ENCODE assay signal across 32 cellular contexts in genomic region chr2:153575171-153575853, GRCh38.
DNase-seq lines count a peak whose midpoint lies in the region; ATAC-seq, FAIRE-seq and TF ChIP-seq lines count a peak whose summit lies in the region.
"Had no signal": no experiment of that assay in that cellular context is flagged by ENCODE, and none has a peak within 500 bp of the region (broad histone marks: within the 10 kb centered on the region; RNA-seq: fewer than 3 reads in every experiment).

No MANE protein-coding gene starts in this region.

- FAIRE-seq in GM12878 (lab: Jason Lieb, UNC) = no peak
- FAIRE-seq: A549, endometrium, frontal cortex had no signal

- TF ChIP-seq EP300 in GM12878 (IDR thresholded peaks at IDR 0.05; ENCODE audit: borderline replicate concordance in 1 of 2, control insufficient read depth in 1 of 2, low read depth in 2 of 2, low read length in 2 of 2) (no peak), gastroesophageal sphincter (IDR thresholded peaks at IDR 0.05) (no peak)

- CTCF ChIA-PET in MCF 10A (lab: Yijun Ruan, JAX) (interaction anchor here (0.6 kb wide), 1 partner anchor 41 kb away, joined by 3 read pairs; no protein-coding TSS in a partner anchor), GM12878 (lab: Yijun Ruan, JAX) (interaction anchor here (0.6 kb wide), 1 partner anchor 573 kb away, joined by 3 read pairs; no protein-coding TSS in a partner anchor)

- no peaks in the 10 kb centered on the region for H3K4me1 Mint-ChIP-seq in MCF 10A (ENCODE audit: insufficient read depth, unreplicated experiment)
- H3K4me1 Mint-ChIP-seq in neural crest cell = no peaks in the 10 kb centered on the region
- H3K4me1 Mint-ChIP-seq: activated naive CD4-positive, alpha-beta T cell treated with anti-CD3 and anti-CD28 coated beads, Interleukin-2, amount 50 U/mL, for 24 hours; brain had no signal

- peak; percentile 2 for DNase-seq in MCF 10A (ENCODE audit: unreplicated experiment)
- no peak for DNase-seq in breast epithelium (ENCODE audit: low spot score in 2 of 2)
- no peak for DNase-seq in GM12878 (ENCODE audit: low read depth, low spot score)
- DNase-seq in neural crest cell (ENCODE audit: low read depth, low spot score) = no peak
- DNase-seq in H4 (ENCODE audit: low spot score) = no peak
- DNase-seq in NCI-H1417 (lab: John Stamatoyannopoulos, UW) = no peak
- DNase-seq: activated CD4-positive, alpha-beta T cell treated with anti-CD3 and anti-CD28 coated beads for 48 hours; activated CD8-positive, alpha-beta memory T cell treated with anti-CD3 and anti-CD28 coated beads for 24 hours; activated T-cell treated with anti-CD3 and anti-CD28 coated beads for 4 hours; amniotic stem cell; Calu3; GOT3; IMR-90; left cardiac atrium; mammary epithelial cell; NCI-H1092 treated with DMSO at 0.1 percent for 48 hours; NCI-H187; NCI-H2171 treated with DMSO at 0.1 percent for 48 hours; NCI-H510A; SHP77 treated with DMSO at 0.1 percent for 48 hours; stimulated activated CD4-positive, alpha-beta T cell treated with anti-CD3 and anti-CD28 coated beads, Interleukin-4, amount 100 ng/mL, for 24 hours; tibial artery had no signal

- BruUV-seq in MCF 10A (replicated peaks; lab: Mats Ljungman, UMichigan) (no TSS peak), GM12878 (replicated peaks; lab: Mats Ljungman, UMichigan) (no TSS peak)

- TF ChIP-seq RAD21 in GM12878 (IDR thresholded peaks at IDR 0.05; ENCODE audit: insufficient read depth, low read depth, low read length) = no peak

- TF ChIP-seq POLR2A in breast epithelium (IDR thresholded peaks at IDR 0.05) (no peak), GM12878 (IDR thresholded peaks at IDR 0.05; ENCODE audit: low read depth, low read length) (no peak), gastroesophageal sphincter (IDR thresholded peaks at IDR 0.05) (no peak)

- H3K4me1 ChIP-seq in breast epithelium (no peaks in the 10 kb centered on the region), KMS-11 (ENCODE audit: low read depth, poor library complexity, severe bottlenecking) (peaks cover 3% of the 10 kb centered on the region), GM12878 (ENCODE audit: control insufficient read depth, insufficient read depth, low read length) (no peaks in the 10 kb centered on the region), gastroesophageal sphincter (no peaks in the 10 kb centered on the region)
- H3K4me1 ChIP-seq: A549, tibial artery had no signal

- ATAC-seq in GM12878 (peak; percentile 71), gastroesophageal sphincter (no peak)
- ATAC-seq: left cardiac atrium; natural killer cell treated with Interleukin-12 subunit alpha and Interleukin-12 subunit beta and Interleukin-15 and Interleukin-18, amount 100 ng/mL, for 72 hours; Panc1 had no signal

- H3K27me3 ChIP-seq in breast epithelium (no peaks in the 10 kb centered on the region), KMS-11 (ENCODE audit: insufficient read depth, low read depth) (no peaks in the 10 kb centered on the region), GM12878 (replicated peaks in 1 of 2; ENCODE audit: control insufficient read depth in 2 of 2, insufficient read depth in 2 of 2, low read length in 1 of 2) (no peaks in the 10 kb centered on the region), gastroesophageal sphincter (no peaks in the 10 kb centered on the region)
- H3K27me3 ChIP-seq: tibial artery had no signal

- TF ChIP-seq CTCF in MCF 10A (IDR thresholded peaks at IDR 0.05; ENCODE audit: unreplicated experiment) (no peak), breast epithelium (IDR thresholded peaks at IDR 0.05) (no peak), KMS-11 (conservative IDR thresholded peaks at IDR 0.05; ENCODE audit: low read depth, low read length) (peak; percentile 21; the same call in 1 of the 2 replicates), GM12878 (IDR thresholded peaks at IDR 0.05 in 2 of 3, conservative IDR thresholded peaks at IDR 0.05 in 1 of 3; ENCODE audit: control insufficient read depth in 2 of 3, extremely low read depth in 1 of 3, insufficient read depth in 1 of 3, low read depth in 3 of 3, low read length in 3 of 3) (no peak), neural crest cell (conservative IDR thresholded peaks at IDR 0.05) (peak; percentile 20), gastroesophageal sphincter (IDR thresholded peaks at IDR 0.05) (no peak)

- H3K36me3 Mint-ChIP-seq in MCF 10A (ENCODE audit: insufficient read depth, unreplicated experiment) (no peaks in the 10 kb centered on the region), neural crest cell (ENCODE audit: low read depth) (no peaks in the 10 kb centered on the region)
- H3K36me3 Mint-ChIP-seq: activated naive CD4-positive, alpha-beta T cell treated with anti-CD3 and anti-CD28 coated beads, Interleukin-2, amount 50 U/mL, for 24 hours; brain; natural killer cell treated with Interleukin-12 subunit alpha and Interleukin-12 subunit beta and Interleukin-15 and Interleukin-18, amount 100 ng/mL, for 72 hours had no signal

- POLR2A ChIA-PET in MCF 10A (lab: Yijun Ruan, JAX) = no interaction called here
- POLR2A ChIA-PET in GM12878 (lab: Charles Lee) = no interaction called here

- H3K36me3 ChIP-seq in breast epithelium (peaks cover 4% of the 10 kb centered on the region), KMS-11 (ENCODE audit: insufficient read depth) (no peaks in the 10 kb centered on the region), GM12878 (ENCODE audit: control insufficient read depth in 2 of 2, insufficient read depth in 2 of 2, low read length in 1 of 2) (no peaks in the 10 kb centered on the region), gastroesophageal sphincter (no peaks in the 10 kb centered on the region)
- H3K36me3 ChIP-seq: tibial artery had no signal

- H3K27ac Mint-ChIP-seq in MCF 10A (ENCODE audit: low read depth, unreplicated experiment) (no peak overlapping the region), neural crest cell (ENCODE audit: unreplicated experiment) (no peak overlapping the region)
- H3K27ac Mint-ChIP-seq: brain; natural killer cell treated with Interleukin-12 subunit alpha and Interleukin-12 subunit beta and Interleukin-15 and Interleukin-18, amount 100 ng/mL, for 72 hours; T-helper 2 cell treated with Interferon-gamma antibody and Interleukin-4, amounts not matched to agents 5 μg/mL and 100 μg/mL, for 36 hours had no signal

- H2AFZ ChIP-seq in KMS-11 (ENCODE audit: low read depth) (no peak overlapping the region), GM12878 (ENCODE audit: control insufficient read depth, low read depth, low read length) (no peak overlapping the region)

- RAD21 ChIA-PET in GM12878 (lab: Charles Lee; ENCODE audit: unreplicated experiment) = no interaction called here

- H3K9ac ChIP-seq in KMS-11 (no peak overlapping the region), GM12878 (ENCODE audit: control insufficient read depth, insufficient read depth, low read length) (no peak overlapping the region)

- intact Hi-C loops in MCF 10A (cut with micrococcal nuclease) = no loop called here
- intact Hi-C loops in breast epithelium (cut with DNase I; ENCODE audit: low total_unique reads) = no loop called here
- intact Hi-C loops in GM12878 (cut with micrococcal nuclease; ENCODE audit: unreplicated experiment) = no loop called here

- in situ Hi-C loops in GM12878 (cut with MboI) = no loop called here

- no peak overlapping the region for H3K4me3 ChIP-seq in breast epithelium
- no peak overlapping the region for H3K4me3 ChIP-seq in KMS-11 (IDR thresholded peaks at IDR 0.05; ENCODE audit: insufficient read depth, low read depth, low read length)
- no peak overlapping the region for H3K4me3 ChIP-seq in GM12878
- no peak overlapping the region for H3K4me3 ChIP-seq in gastroesophageal sphincter
- H3K4me3 ChIP-seq: A549, tibial artery had no signal

- no peaks in the 10 kb centered on the region for H3K79me2 ChIP-seq in KMS-11 (ENCODE audit: insufficient read depth, low read depth)
- H3K79me2 ChIP-seq in GM12878 (ENCODE audit: control insufficient read depth, insufficient read depth, low read length) = no peaks in the 10 kb centered on the region

- H4K20me1 ChIP-seq in KMS-11 (ENCODE audit: insufficient read depth) = no peaks in the 10 kb centered on the region
- H4K20me1 ChIP-seq in GM12878 (ENCODE audit: control insufficient read depth, insufficient read depth) = no peaks in the 10 kb centered on the region

- peaks cover 26% of the 10 kb centered on the region for H3K27me3 Mint-ChIP-seq in MCF 10A (ENCODE audit: insufficient read depth, unreplicated experiment)
- no peaks in the 10 kb centered on the region for H3K27me3 Mint-ChIP-seq in neural crest cell (ENCODE audit: low read depth)
- H3K27me3 Mint-ChIP-seq: activated naive CD4-positive, alpha-beta T cell treated with anti-CD3 and anti-CD28 coated beads, Interleukin-2, amount 50 U/mL, for 24 hours; brain; natural killer cell treated with Interleukin-12 subunit alpha and Interleukin-12 subunit beta and Interleukin-15 and Interleukin-18, amount 100 ng/mL, for 72 hours had no signal

- H3K9me3 ChIP-seq in breast epithelium (no peaks in the 10 kb centered on the region), GM12878 (replicated peaks; ENCODE audit: control insufficient read depth, insufficient read depth, low read length) (no peaks in the 10 kb centered on the region), gastroesophageal sphincter (no peaks in the 10 kb centered on the region)
- H3K9me3 ChIP-seq: A549, tibial artery had no signal

- H3K9me3 Mint-ChIP-seq in MCF 10A (ENCODE audit: unreplicated experiment) (no peaks in the 10 kb centered on the region), neural crest cell (peaks cover 2% of the 10 kb centered on the region)
- H3K9me3 Mint-ChIP-seq: brain; T-helper 2 cell treated with Interferon-gamma antibody and Interleukin-4, amounts not matched to agents 5 μg/mL and 100 μg/mL, for 36 hours had no signal

- no peak overlapping the region for H3K4me3 Mint-ChIP-seq in MCF 10A (ENCODE audit: unreplicated experiment)
- H3K4me3 Mint-ChIP-seq in neural crest cell = no peak overlapping the region
- H3K4me3 Mint-ChIP-seq: activated naive CD4-positive, alpha-beta T cell treated with anti-CD3 and anti-CD28 coated beads, Interleukin-2, amount 50 U/mL, for 24 hours; brain; natural killer cell treated with Interleukin-12 subunit alpha and Interleukin-12 subunit beta and Interleukin-15 and Interleukin-18, amount 100 ng/mL, for 72 hours; T-helper 2 cell treated with Interferon-gamma antibody and Interleukin-4, amounts not matched to agents 5 μg/mL and 100 μg/mL, for 36 hours had no signal

- WGBS in GM12878 (ENCODE audit: insufficient coverage, insufficient replicate concordance, low lambda C conversion rate, missing lambda C conversion rate) = 0% methylated on average over 3 of the region's 3 CpGs
- WGBS in gastroesophageal sphincter (ENCODE audit: low coverage in 1 of 2), 2 donors = 57 to 60% methylated on average over 1 to 2 of the region's 3 CpGs

- SMC1A ChIA-PET in GM12878 (lab: Charles Lee; ENCODE audit: uncharacterized antibody, unreplicated experiment) = no interaction called here

- no peak overlapping the region for H3K27ac ChIP-seq in breast epithelium
- H3K27ac ChIP-seq in KMS-11 = no peak overlapping the region
- no peak overlapping the region for H3K27ac ChIP-seq in GM12878 (ENCODE audit: control insufficient read depth, insufficient read depth)
- H3K27ac ChIP-seq in gastroesophageal sphincter = no peak overlapping the region
- H3K27ac ChIP-seq: A549, tibial artery had no signal

- no peak overlapping the region for H3K4me2 ChIP-seq in KMS-11
- no peak overlapping the region for H3K4me2 ChIP-seq in GM12878 (ENCODE audit: control insufficient read depth, insufficient read depth)
- H3K4me2 ChIP-seq: A549 had no signal

Comparison
In these comparisons a context has a peak if more than half of its experiments do, and no peak if none do; other contexts are left out.
1. CTCF ChIP-seq: peak in KMS-11 (single experiment) and neural crest cell (single experiment); none in MCF 10A (single experiment), breast epithelium (0 of 3), GM12878 (0 of 3) and gastroesophageal sphincter (0 of 4).